Comparison of ENCODE assay signal across 2 cellular contexts in genomic region chr1:108669679-108670078, GRCh38.
TF ChIP-seq lines count a peak whose summit lies in the region.

No MANE protein-coding gene starts in this region.

TF ChIP-seq in HEK293, 187 proteins besides CTCF, POLR2A, EP300 and RAD21:
- TF ChIP-seq ZNF561 (tag by site-specific recombination; IDR thresholded peaks at IDR 0.05; ENCODE audit: borderline replicate concordance), result no peak
- peak; percentile 63 for TF ChIP-seq PRDM10 (tag by site-specific recombination; IDR thresholded peaks at IDR 0.05)

TF ChIP-seq in K562, 482 proteins besides CTCF, POLR2A, EP300 and RAD21:
- peak; percentile 71 for TF ChIP-seq PRDM10 (IDR thresholded peaks at IDR 0.05; ENCODE audit: partially characterized antibody)
- no peak for TF ChIP-seq SREBF2 (CRISPR knock-in tag; IDR thresholded peaks at IDR 0.05)
